In genomic region chr5:28415791-28416443, GRCh38 we compare ENCODE assay signal across 25 cellular contexts.
"Had no signal": no experiment of that assay in that cellular context is flagged by ENCODE, and none has a peak within 500 bp of the region (broad histone marks: within the 10 kb centered on the region; RNA-seq: fewer than 3 reads in every experiment).

No MANE protein-coding gene starts in this region.

- H3K79me2 ChIP-seq: parathyroid adenoma had no signal

- H3K27me3 ChIP-seq: body of pancreas, esophagus muscularis mucosa, heart right ventricle, neural progenitor cell, spleen, suprapubic skin, tibial artery had no signal

- H3K4me1 ChIP-seq: body of pancreas, esophagus muscularis mucosa, heart right ventricle, lower lobe of right lung, neural progenitor cell, parathyroid adenoma, psoas muscle, spleen, suprapubic skin, tibial artery had no signal

- H3K9me3 ChIP-seq: body of pancreas, esophagus muscularis mucosa, lower lobe of right lung, psoas muscle, suprapubic skin, tibial artery had no signal

- H3K4me2 ChIP-seq: neural progenitor cell had no signal

- H3K4me3 ChIP-seq: body of pancreas, esophagus muscularis mucosa, heart right ventricle, lower lobe of right lung, neural progenitor cell, psoas muscle, spleen, suprapubic skin, tibial artery had no signal

- H3K36me3 ChIP-seq: esophagus muscularis mucosa, heart right ventricle, lower lobe of right lung, neural progenitor cell, spleen, suprapubic skin, tibial artery had no signal

- H2AFZ ChIP-seq: neural progenitor cell, parathyroid adenoma had no signal

- DNase-seq: activated CD4-positive, alpha-beta T cell treated with anti-CD3 and anti-CD28 coated beads for 4 hours; activated CD4-positive, alpha-beta T cell treated with anti-CD3 and anti-CD28 coated beads, Interleukin-2, amount 50 U/mL, for 4 hours; activated effector memory CD4-positive, alpha-beta T cell treated with Interleukin-2 at 50 U/mL for 16 hours; activated naive CD4-positive, alpha-beta T cell treated with Interleukin-2 at 50 U/mL for 16 hours; activated T-cell treated with anti-CD3 and anti-CD28 coated beads for 4 hours; aorta; body of pancreas; cortex of kidney; foreskin melanocyte; heart right ventricle; lower lobe of right lung; mesendoderm; natural killer cell; occipital lobe; psoas muscle; spleen; stimulated activated naive CD4-positive, alpha-beta T cell; T-helper 9 cell; tibial artery had no signal

- H3K9ac ChIP-seq: neural progenitor cell, parathyroid adenoma had no signal

- H3K27ac ChIP-seq: body of pancreas, esophagus muscularis mucosa, heart right ventricle, lower lobe of right lung, neural progenitor cell, parathyroid adenoma, psoas muscle, spleen, suprapubic skin, tibial artery, VCaP had no signal

- ATAC-seq: body of pancreas, heart right ventricle, left lobe of liver, lower lobe of right lung, natural killer cell, psoas muscle had no signal
